Comparison of ENCODE assay signal across 25 cellular contexts in the genomic region with DNA sequence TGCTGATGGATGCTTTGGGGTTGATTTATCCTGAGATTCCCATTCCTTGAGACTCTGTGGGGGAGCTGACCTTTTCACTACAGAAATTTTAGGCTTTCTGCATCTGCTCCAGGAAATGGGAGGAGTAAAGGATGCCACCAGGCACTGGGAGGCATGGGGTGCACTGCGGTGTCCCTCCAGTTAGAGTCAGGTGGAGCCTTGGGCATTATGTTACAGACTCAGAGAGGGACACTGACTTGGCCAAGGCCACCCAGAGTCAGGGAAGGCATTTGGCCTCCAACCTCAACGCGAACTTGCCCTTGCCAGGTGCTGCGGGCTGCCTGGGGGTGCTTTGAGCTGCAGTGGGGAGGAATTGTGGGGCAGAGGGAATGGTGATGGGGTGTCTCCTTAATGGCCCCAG. TPM values are rescaled to one million over a fixed set of nuclear protein-coding genes. Genes with fewer than 3 reads are reported as not detected.
"Had no signal": no experiment of that assay in that cellular context is flagged by ENCODE, and none has a peak within 500 bp of the region (broad histone marks: within the 10 kb centered on the region; RNA-seq: fewer than 3 reads in every experiment).

No MANE protein-coding gene starts in this region.

- H3K9me3 Mint-ChIP-seq: activated CD4-positive, alpha-beta memory T cell treated with anti-CD3 and anti-CD28 coated beads for 36 hours; activated CD4-positive, alpha-beta T cell treated with anti-CD3 and anti-CD28 coated beads, Interleukin-2, amount 10 ng/mL, durations not matched to agents 24 days and 14 days; activated naive CD8-positive, alpha-beta T cell treated with anti-CD3 and anti-CD28 coated beads, Interleukin-2, amount 10 ng/mL, durations not matched to agents 7 days and 5 days; activated T-helper 17 cell treated with anti-CD3 and anti-CD28 coated beads, Interleukin-2, amount 50 U/mL, for 72 hours; central memory CD8-positive, alpha-beta T cell; WTC11 had no signal

- H3K4me3 ChIP-seq: body of pancreas had no signal

- H3K4me1 ChIP-seq: body of pancreas had no signal

- H3K4me1 Mint-ChIP-seq: activated CD4-positive, alpha-beta T cell treated with anti-CD3 and anti-CD28 coated beads, Interleukin-2, amount 10 ng/mL, durations not matched to agents 24 days and 14 days; activated naive CD4-positive, alpha-beta T cell treated with anti-CD3 and anti-CD28 coated beads, Interleukin-2, amount 10 ng/mL, durations not matched to agents 7 days and 5 days; activated naive CD8-positive, alpha-beta T cell treated with anti-CD3 and anti-CD28 coated beads, Interleukin-2, amount 10 ng/mL, durations not matched to agents 7 days and 5 days; activated T-helper 17 cell treated with anti-CD3 and anti-CD28 coated beads, Interleukin-2, amount 50 U/mL, for 72 hours; central memory CD8-positive, alpha-beta T cell; T-helper 17 cell had no signal

- H3K27me3 Mint-ChIP-seq: central memory CD8-positive, alpha-beta T cell had no signal

- H3K9me3 ChIP-seq: body of pancreas had no signal

- ATAC-seq: activated T-helper 17 cell treated with anti-CD3 and anti-CD28 coated beads, Interleukin-2, amount 50 U/mL, for 72 hours; body of pancreas; T-helper 17 cell; WTC11 had no signal

- H3K36me3 Mint-ChIP-seq: activated CD4-positive, alpha-beta memory T cell treated with anti-CD3 and anti-CD28 coated beads for 36 hours; activated naive CD4-positive, alpha-beta T cell treated with anti-CD3 and anti-CD28 coated beads, Interleukin-2, amount 10 ng/mL, durations not matched to agents 7 days and 5 days; activated naive CD8-positive, alpha-beta T cell treated with anti-CD3 and anti-CD28 coated beads, Interleukin-2, amount 10 ng/mL, durations not matched to agents 7 days and 5 days; WTC11 had no signal

- DNase-seq: activated CD4-positive, alpha-beta memory T cell treated with anti-CD3 and anti-CD28 coated beads for 36 hours; activated CD4-positive, alpha-beta T cell treated with anti-CD3 and anti-CD28 coated beads, Interleukin-2, amount 10 ng/mL, durations not matched to agents 24 days and 14 days; activated CD4-positive, CD25-positive, alpha-beta regulatory T cell treated with anti-CD3 and anti-CD28 coated beads, Interleukin-2, amount 50 U/mL, for 72 hours; activated CD8-positive, alpha-beta memory T cell treated with anti-CD3 and anti-CD28 coated beads for 24 hours; activated gamma-delta T cell; activated naive CD4-positive, alpha-beta T cell treated with anti-CD3 and anti-CD28 coated beads, Interleukin-2, amount 10 ng/mL, durations not matched to agents 7 days and 5 days; activated naive CD8-positive, alpha-beta T cell treated with anti-CD3 and anti-CD28 coated beads, Interleukin-2, amount 10 ng/mL, durations not matched to agents 7 days and 5 days; activated T-cell treated with anti-CD3 and anti-CD28 coated beads, Interleukin-2, amount 50 U/mL, for 48 hours; aorta; body of pancreas; Karpas-422; NCI-H1048; NCI-H2029; NCI-H2107; NCI-H345; NCI-H510A; NCI-H526 treated with DMSO at 0.1 percent for 48 hours; NCI-H82; SIG-M5; T-helper 17 cell; T-helper 9 cell had no signal

- H3K27ac Mint-ChIP-seq: activated CD4-positive, alpha-beta memory T cell treated with anti-CD3 and anti-CD28 coated beads for 36 hours; activated CD4-positive, alpha-beta T cell treated with anti-CD3 and anti-CD28 coated beads, Interleukin-2, amount 10 ng/mL, durations not matched to agents 24 days and 14 days; activated naive CD4-positive, alpha-beta T cell treated with anti-CD3 and anti-CD28 coated beads, Interleukin-2, amount 10 ng/mL, durations not matched to agents 7 days and 5 days; activated naive CD8-positive, alpha-beta T cell treated with anti-CD3 and anti-CD28 coated beads, Interleukin-2, amount 10 ng/mL, durations not matched to agents 7 days and 5 days; activated T-helper 17 cell treated with anti-CD3 and anti-CD28 coated beads, Interleukin-2, amount 50 U/mL, for 72 hours; T-helper 17 cell; WTC11 had no signal

- H3K27ac ChIP-seq: body of pancreas had no signal

- H3K4me3 Mint-ChIP-seq: activated CD4-positive, alpha-beta memory T cell treated with anti-CD3 and anti-CD28 coated beads for 36 hours; activated CD4-positive, alpha-beta T cell treated with anti-CD3 and anti-CD28 coated beads, Interleukin-2, amount 10 ng/mL, durations not matched to agents 24 days and 14 days; activated naive CD4-positive, alpha-beta T cell treated with anti-CD3 and anti-CD28 coated beads, Interleukin-2, amount 10 ng/mL, durations not matched to agents 7 days and 5 days; activated naive CD8-positive, alpha-beta T cell treated with anti-CD3 and anti-CD28 coated beads, Interleukin-2, amount 10 ng/mL, durations not matched to agents 7 days and 5 days; activated T-helper 17 cell treated with anti-CD3 and anti-CD28 coated beads, Interleukin-2, amount 50 U/mL, for 72 hours; central memory CD8-positive, alpha-beta T cell; T-helper 17 cell; WTC11 had no signal

- H3K27me3 ChIP-seq: body of pancreas had no signal

RNA-seq across cellular contexts. Expression of a gene that starts 58.0 kb away (rescaled TPM):
- total RNA-seq: activated CD4-positive, alpha-beta memory T cell treated with anti-CD3 and anti-CD28 coated beads for 36 hours; activated CD4-positive, alpha-beta T cell treated with anti-CD3 and anti-CD28 coated beads, Interleukin-2, amount 10 ng/mL, durations not matched to agents 24 days and 14 days; activated naive CD8-positive, alpha-beta T cell treated with anti-CD3 and anti-CD28 coated beads, Interleukin-2, amount 10 ng/mL, durations not matched to agents 7 days and 5 days; activated T-helper 17 cell treated with anti-CD3 and anti-CD28 coated beads, Interleukin-2, amount 50 U/mL, for 72 hours; OCI-LY7 had no signal
